8 cellular contexts compared by ENCODE assay signal in genomic region chr11:18321991-18322711, GRCh38. TPM values are rescaled to one million over a fixed set of nuclear protein-coding genes. Genes with fewer than 3 reads are reported as not detected.
DNase-seq lines count a peak whose midpoint lies in the region; ATAC-seq and TF ChIP-seq lines count a peak whose summit lies in the region.

TSS of gene GTF2H1 (plus strand) at chr11:18322567. CDS start at chr11:18333075, 10,508 bp downstream.
TSS of gene HPS5 (minus strand) at chr11:18322140. CDS start at chr11:18317858, 4,282 bp downstream.

- H3K27ac Mint-ChIP-seq in activated naive CD8-positive, alpha-beta T cell treated with anti-CD3 and anti-CD28 coated beads for 36 hours: peak within 1 kb of the TSS; percentile 100
- H3K27ac Mint-ChIP-seq in glutamatergic neuron (ENCODE audit: unreplicated experiment) (peak within 1 kb of the TSS; percentile 96), osteocyte (ENCODE audit: unreplicated experiment) (peak within 1 kb of the TSS; percentile 100)

- no peaks in the 10 kb centered on the region for H3K27me3 Mint-ChIP-seq in activated naive CD8-positive, alpha-beta T cell treated with anti-CD3 and anti-CD28 coated beads for 36 hours
- H3K27me3 Mint-ChIP-seq in glutamatergic neuron (ENCODE audit: unreplicated experiment): peaks cover 3% of the 10 kb centered on the region
- H3K27me3 Mint-ChIP-seq in osteocyte (ENCODE audit: unreplicated experiment): no peaks in the 10 kb centered on the region

- H3K27me3 ChIP-seq in thymus (ENCODE audit: control insufficient read depth, insufficient read depth): no peaks in the 10 kb centered on the region

- peak within 1 kb of the TSS; percentile 98 for H3K27ac ChIP-seq in thymus (ENCODE audit: low read depth)

- no peaks in the 10 kb centered on the region for H3K9me3 ChIP-seq in thymus (ENCODE audit: control insufficient read depth)

- H3K4me1 Mint-ChIP-seq in activated naive CD8-positive, alpha-beta T cell treated with anti-CD3 and anti-CD28 coated beads for 36 hours: peaks cover 56% of the 10 kb centered on the region
- H3K4me1 Mint-ChIP-seq in glutamatergic neuron (ENCODE audit: low read depth, unreplicated experiment): peaks cover 14% of the 10 kb centered on the region
- peaks cover 73% of the 10 kb centered on the region for H3K4me1 Mint-ChIP-seq in osteocyte (ENCODE audit: unreplicated experiment)

- peak; percentile 96 for DNase-seq in GM10248 (ENCODE audit: extremely low spot score)
- peak; percentile 97 for DNase-seq in NCI-H1105 (lab: John Stamatoyannopoulos, UW)
- peak; percentile 97 for DNase-seq in SKM-1 treated with dmso at 0.1 percent for 144 hours (lab: John Stamatoyannopoulos, UW; ENCODE audit: unreplicated experiment)
- DNase-seq in activated naive CD8-positive, alpha-beta T cell treated with anti-CD3 and anti-CD28 coated beads for 36 hours: peak; percentile 93
- peak; percentile 92 for DNase-seq in glutamatergic neuron
- peak; percentile 96 for DNase-seq in osteocyte (ENCODE audit: extremely low spot score, unreplicated experiment)

- H3K4me3 ChIP-seq in thymus (ENCODE audit: low read length): peak within 1 kb of the TSS; percentile 80

- under 1% methylated on average over 61 of the region's 61 CpGs for WGBS in thymus

- H3K36me3 ChIP-seq in thymus (ENCODE audit: control insufficient read depth, insufficient read depth): no peaks in the 10 kb centered on the region

- H3K36me3 Mint-ChIP-seq in activated naive CD8-positive, alpha-beta T cell treated with anti-CD3 and anti-CD28 coated beads for 36 hours: peaks cover 24% of the 10 kb centered on the region
- H3K36me3 Mint-ChIP-seq in glutamatergic neuron (ENCODE audit: unreplicated experiment) (no peaks in the 10 kb centered on the region), osteocyte (ENCODE audit: unreplicated experiment) (peaks cover 20% of the 10 kb centered on the region)

- H3K4me1 ChIP-seq in thymus (ENCODE audit: control insufficient read depth, insufficient read depth, low read length): peaks cover 17% of the 10 kb centered on the region

- TF ChIP-seq CTCF in GM10248 (IDR thresholded peaks at IDR 0.05; ENCODE audit: control extremely low read depth, extremely low read depth, low read depth, missing control alignments) (no peak), glutamatergic neuron (IDR thresholded peaks at IDR 0.05; ENCODE audit: partially characterized antibody, unreplicated experiment) (no peak), osteocyte (IDR thresholded peaks at IDR 0.05) (no peak)

- POLR2A ChIA-PET in GM10248 (lab: Yijun Ruan, JAX): interaction anchor here (0.7 to 1.2 kb wide), 5 partner anchors 9 to 400 kb away, joined by 3 to 4 read pairs (median 4); partner anchors contain the start of gene LDHA

- peak within 1 kb of the TSS; percentile 95 for H3K4me3 Mint-ChIP-seq in activated naive CD8-positive, alpha-beta T cell treated with anti-CD3 and anti-CD28 coated beads for 36 hours
- H3K4me3 Mint-ChIP-seq in glutamatergic neuron (ENCODE audit: unreplicated experiment): peak within 1 kb of the TSS; percentile 93
- H3K4me3 Mint-ChIP-seq in osteocyte (ENCODE audit: unreplicated experiment): peak within 1 kb of the TSS; percentile 86

- ATAC-seq in HG02623 (IDR thresholded peaks at IDR 0.05; ENCODE audit: unreplicated experiment): peak; percentile 85

- no peaks in the 10 kb centered on the region for H3K9me3 Mint-ChIP-seq in activated naive CD8-positive, alpha-beta T cell treated with anti-CD3 and anti-CD28 coated beads for 36 hours
- H3K9me3 Mint-ChIP-seq in glutamatergic neuron (ENCODE audit: unreplicated experiment) (peaks cover 7% of the 10 kb centered on the region), osteocyte (ENCODE audit: unreplicated experiment) (no peaks in the 10 kb centered on the region)

- CTCF ChIA-PET in GM10248 (lab: Yijun Ruan, JAX): interaction anchor here (1.4 to 2.3 kb wide), 4 partner anchors 10 to 79 kb away, joined by 3 to 11 read pairs (median 6); no protein-coding TSS in a partner anchor

RNA-seq across cellular contexts. Expression of gene GTF2H1, which starts in this region (rescaled TPM):
- 10 to 100 TPM; 61.1 to 63.2 TPM for total RNA-seq in activated naive CD8-positive, alpha-beta T cell treated with anti-CD3 and anti-CD28 coated beads for 36 hours
- total RNA-seq in glutamatergic neuron (ENCODE audit: unreplicated experiment): 26.5 TPM
- 91.1 and 95.1 TPM in 2 replicates for total RNA-seq in osteocyte
- polyA plus RNA-seq in thymus: 35.4 TPM

RNA-seq across cellular contexts. Expression of gene HPS5, which starts in this region (rescaled TPM):
- total RNA-seq in activated naive CD8-positive, alpha-beta T cell treated with anti-CD3 and anti-CD28 coated beads for 36 hours: 10 to 100 TPM; 14.1 to 15.9 TPM
- total RNA-seq in glutamatergic neuron (ENCODE audit: unreplicated experiment) (17.9 TPM), osteocyte (68.9 and 76.3 TPM in 2 replicates)
- 20.2 TPM for polyA plus RNA-seq in thymus

Comparison
In these comparisons a context has a peak if more than half of its experiments do, and no peak if none do; other contexts are left out.
1. Peak in every context shown above with its lines: DNase-seq, ATAC-seq, H3K4me3 ChIP-seq and H3K27ac ChIP-seq.